Comparison of ENCODE assay signal across 35 cellular contexts in the genomic region with DNA sequence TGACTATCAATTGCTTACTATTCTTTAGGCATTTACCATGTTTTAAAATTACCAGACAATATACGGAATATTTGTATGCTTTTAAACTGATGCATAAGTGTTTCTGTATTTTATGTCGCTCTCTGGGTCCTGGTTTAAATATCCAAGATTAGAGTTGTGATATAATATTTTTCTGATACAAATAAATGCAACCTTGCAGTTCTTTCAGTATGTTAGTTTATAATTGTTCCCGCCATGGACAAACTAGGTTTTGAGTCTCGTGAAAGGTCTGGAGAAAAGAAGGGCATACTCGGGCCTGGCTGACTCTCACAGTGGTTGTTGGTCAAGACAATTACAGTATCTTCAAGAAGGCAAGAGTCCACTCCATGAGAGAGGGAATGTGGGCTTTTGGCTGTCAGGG.
"Had no signal": no experiment of that assay in that cellular context is flagged by ENCODE, and none has a peak within 500 bp of the region (broad histone marks: within the 10 kb centered on the region; RNA-seq: fewer than 3 reads in every experiment).

No MANE protein-coding gene starts in this region.

- H3K36me3 ChIP-seq: MG63 had no signal

- H3K9me3 ChIP-seq: MG63 had no signal

- DNase-seq: Kasumi-1, MG63, MM.1S, MV-4-11, NCI-H1048, NCI-H1092, NCI-H1092 treated with DMSO at 0.1 percent for 48 hours, NCI-H1105, NCI-H1105 treated with DMSO at 0.1 percent for 48 hours, NCI-H1417, NCI-H1417 treated with DMSO at 0.1 percent for 48 hours, NCI-H1436, NCI-H1436 treated with DMSO at 0.1 percent for 48 hours, NCI-H146, NCI-H1694, NCI-H1694 treated with DMSO at 0.1 percent for 48 hours, NCI-H187, NCI-H187 treated with DMSO at 0.1 percent for 48 hours, NCI-H2029, NCI-H2029 treated with DMSO at 0.1 percent for 48 hours, NCI-H2081, NCI-H2081 treated with DMSO at 0.1 percent for 48 hours, NCI-H2107, NCI-H2171, NCI-H2171 treated with DMSO at 0.1 percent for 48 hours, NCI-H2227 treated with DMSO at 0.1 percent for 48 hours, NCI-H226, NCI-H345, NCI-H446, NCI-H446 treated with DMSO at 0.1 percent for 48 hours, NCI-H510A, NCI-H510A treated with DMSO at 0.1 percent for 48 hours, NCI-H524, NCI-H524 treated with DMSO at 0.1 percent for 48 hours, NCI-H526 had no signal

- H3K4me3 ChIP-seq: MG63 had no signal
